ENCODE assay signal across 26 cellular contexts in genomic region chr6:132504757-132505156, GRCh38. TPM values are rescaled to one million over a fixed set of nuclear protein-coding genes. Genes with fewer than 3 reads are reported as not detected.
DNase-seq lines count a peak whose midpoint lies in the region; ATAC-seq and TF ChIP-seq lines count a peak whose summit lies in the region.
"Had no signal": no experiment of that assay in that cellular context is flagged by ENCODE, and none has a peak within 500 bp of the region (broad histone marks: within the 10 kb centered on the region; RNA-seq: fewer than 3 reads in every experiment).

No MANE protein-coding gene starts in this region.

- H3K4me1 Mint-ChIP-seq in type B pancreatic cell (ENCODE audit: unreplicated experiment): peaks cover 9% of the 10 kb centered on the region

- H3K36me3 ChIP-seq in left ventricle myocardium inferior: peaks cover 34% of the 10 kb centered on the region

- no peaks in the 10 kb centered on the region for H3K9me3 ChIP-seq in left ventricle myocardium inferior (replicated peaks)
- H3K9me3 ChIP-seq: BLaER1, body of pancreas had no signal

- H3K27ac ChIP-seq in left ventricle myocardium inferior (replicated peaks): no peak overlapping the region
- H3K27ac ChIP-seq: BLaER1, body of pancreas, GM23248 had no signal

- H3K9me3 Mint-ChIP-seq in type B pancreatic cell: peaks cover 7% of the 10 kb centered on the region
- H3K9me3 Mint-ChIP-seq: activated naive CD8-positive, alpha-beta T cell treated with anti-CD3 and anti-CD28 coated beads for 36 hours; activated T-helper 2 cell treated with anti-CD3 and anti-CD28 coated beads, Interferon-gamma antibody, Interleukin-2, Interleukin-4, amounts not matched to agents 10 μg/mL and 5 μg/mL and 100 μg/mL, durations not matched to agents 14 hours and 24 hours and 36 hours; T-helper 1 cell treated with Interleukin-12 subunit alpha and Interleukin-12 subunit beta and Interleukin-4 antibody, amounts not matched to agents 30 μg/mL and 1 μg/mL, for 36 hours had no signal

- ATAC-seq in left ventricle myocardium superior: peak; percentile 43
- ATAC-seq in GM21786 (IDR thresholded peaks at IDR 0.05; ENCODE audit: unreplicated experiment): no peak
- ATAC-seq: body of pancreas, K562 had no signal

- no peaks in the 10 kb centered on the region for H3K27me3 Mint-ChIP-seq in type B pancreatic cell
- H3K27me3 Mint-ChIP-seq: activated naive CD8-positive, alpha-beta T cell treated with anti-CD3 and anti-CD28 coated beads for 36 hours had no signal

- no peak for TF ChIP-seq CTCF in left ventricle myocardium inferior (IDR thresholded peaks at IDR 0.05; ENCODE audit: borderline replicate concordance)
- TF ChIP-seq CTCF in choroid plexus epithelial cell (conservative IDR thresholded peaks at IDR 0.05; ENCODE audit: low read depth, low read length): no peak
- TF ChIP-seq CTCF in type B pancreatic cell (conservative IDR thresholded peaks at IDR 0.05): no peak

- peaks cover 28% of the 10 kb centered on the region for H3K36me3 Mint-ChIP-seq in type B pancreatic cell

- no peak overlapping the region for H3K27ac Mint-ChIP-seq in type B pancreatic cell
- H3K27ac Mint-ChIP-seq: activated naive CD8-positive, alpha-beta T cell treated with anti-CD3 and anti-CD28 coated beads for 36 hours; activated T-helper 2 cell treated with anti-CD3 and anti-CD28 coated beads, Interferon-gamma antibody, Interleukin-2, Interleukin-4, amounts not matched to agents 10 μg/mL and 5 μg/mL and 100 μg/mL, durations not matched to agents 14 hours and 24 hours and 36 hours; mesothelial cell of epicardium; T-helper 1 cell treated with Interleukin-12 subunit alpha and Interleukin-12 subunit beta and Interleukin-4 antibody, amounts not matched to agents 30 μg/mL and 1 μg/mL, for 36 hours had no signal

- intact Hi-C loops in left ventricle myocardium superior (cut with micrococcal nuclease): no loop called here
- intact Hi-C loops in left ventricle myocardium inferior (cut with micrococcal nuclease): no loop called here

- DNase-seq in left ventricle myocardium superior (no peak), left ventricle myocardium inferior (no peak), choroid plexus epithelial cell (ENCODE audit: low read depth) (peak; percentile 27), medulla oblongata (ENCODE audit: extremely low spot score) (peak; percentile 29), type B pancreatic cell (ENCODE audit: extremely low spot score, unreplicated experiment) (no peak), HT-29 (ENCODE audit: low spot score) (no peak), putamen (ENCODE audit: low spot score) (no peak)
- DNase-seq: activated CD4-positive, alpha-beta T cell treated with anti-CD3 and anti-CD28 coated beads, Interleukin-2, amount 50 U/mL, for 1 hour; activated CD8-positive, alpha-beta memory T cell treated with anti-CD3 and anti-CD28 coated beads, Interleukin-2, amount 50 U/mL, for 4 hours; activated naive CD8-positive, alpha-beta T cell treated with anti-CD3 and anti-CD28 coated beads for 36 hours; GM23248; kidney; NCI-H1694; NCI-H2227 treated with DMSO at 0.1 percent for 48 hours; NCI-H82; SHP77 treated with DMSO at 0.1 percent for 48 hours; small intestine had no signal

- H3K4me3 ChIP-seq in left ventricle myocardium inferior (no peak overlapping the region), choroid plexus epithelial cell (ENCODE audit: low read depth, low read length) (no peak overlapping the region)
- H3K4me3 ChIP-seq: BLaER1, body of pancreas, GM23248, K562 had no signal

- H3K4me1 ChIP-seq in left ventricle myocardium inferior: peaks cover 67% of the 10 kb centered on the region
- H3K4me1 ChIP-seq: BLaER1 had no signal

- no peaks in the 10 kb centered on the region for H3K27me3 ChIP-seq in left ventricle myocardium inferior (ENCODE audit: low read depth)
- H3K27me3 ChIP-seq: BLaER1, body of pancreas had no signal

- H3K4me3 Mint-ChIP-seq in type B pancreatic cell: peak overlapping the region; percentile 30
- H3K4me3 Mint-ChIP-seq: activated naive CD8-positive, alpha-beta T cell treated with anti-CD3 and anti-CD28 coated beads for 36 hours; mesothelial cell of epicardium; T-helper 1 cell treated with Interleukin-12 subunit alpha and Interleukin-12 subunit beta and Interleukin-4 antibody, amounts not matched to agents 30 μg/mL and 1 μg/mL, for 36 hours had no signal

RNA-seq across cellular contexts. Expression of gene STX7, which starts 8.2 kb away (rescaled TPM):
- total RNA-seq in left ventricle myocardium superior (59.0 TPM), left ventricle myocardium inferior (48.4 TPM), type B pancreatic cell (ENCODE audit: low replicate concordance) (36.6 and 50.2 TPM in 2 replicates)
- 16.1 and 20.9 TPM in 2 replicates for total RNA-seq in HT-29 (2014; rRNA removed; shearing (Covaris generic))

RNA-seq across cellular contexts. Expression of gene TAAR9, which starts 33.3 kb away (rescaled TPM):
- total RNA-seq in left ventricle myocardium superior (not detected), left ventricle myocardium inferior (not detected), type B pancreatic cell (ENCODE audit: low replicate concordance) (not detected in 2 replicates)
- not detected in 2 replicates for total RNA-seq in HT-29 (2014; rRNA removed; shearing (Covaris generic))
- total RNA-seq: activated naive CD8-positive, alpha-beta T cell treated with anti-CD3 and anti-CD28 coated beads for 36 hours; activated T-helper 2 cell treated with anti-CD3 and anti-CD28 coated beads, Interferon-gamma antibody, Interleukin-2, Interleukin-4, amounts not matched to agents 10 μg/mL and 5 μg/mL and 100 μg/mL, durations not matched to agents 14 hours and 24 hours and 36 hours; body of pancreas; GM23248; K562; kidney; mesothelial cell of epicardium; posterior vena cava; ureter had no signal

RNA-seq across cellular contexts. Expression of gene TAAR8, which starts 47.7 kb away (rescaled TPM):
- total RNA-seq in left ventricle myocardium superior: not detected
- total RNA-seq in left ventricle myocardium inferior: not detected
- total RNA-seq in type B pancreatic cell (ENCODE audit: low replicate concordance): not detected in 2 replicates
- not detected in 2 replicates for total RNA-seq in HT-29 (2014; rRNA removed; shearing (Covaris generic))
- total RNA-seq: activated naive CD8-positive, alpha-beta T cell treated with anti-CD3 and anti-CD28 coated beads for 36 hours; activated T-helper 2 cell treated with anti-CD3 and anti-CD28 coated beads, Interferon-gamma antibody, Interleukin-2, Interleukin-4, amounts not matched to agents 10 μg/mL and 5 μg/mL and 100 μg/mL, durations not matched to agents 14 hours and 24 hours and 36 hours; body of pancreas; GM23248; K562; kidney; mesothelial cell of epicardium; posterior vena cava; ureter had no signal

Comparison
In these comparisons a context has a peak if more than half of its experiments do, and no peak if none do; other contexts are left out.
1. DNase-seq: peak in choroid plexus epithelial cell (single experiment) and medulla oblongata (single experiment); none in left ventricle myocardium superior (single experiment), left ventricle myocardium inferior (single experiment), type B pancreatic cell (single experiment), HT-29 (single experiment) and putamen (single experiment).